ENCODE assay signal across 36 cellular contexts in genomic region chr10:66881814-66882213, GRCh38. TPM values are rescaled to one million over a fixed set of nuclear protein-coding genes. Genes with fewer than 3 reads are reported as not detected.
"Had no signal": no experiment of that assay in that cellular context is flagged by ENCODE, and none has a peak within 500 bp of the region (broad histone marks: within the 10 kb centered on the region; RNA-seq: fewer than 3 reads in every experiment).

No MANE protein-coding gene starts in this region.

- ATAC-seq: activated CD4-positive, alpha-beta T cell treated with anti-CD3 and anti-CD28 coated beads for 36 hours; activated CD4-positive, CD25-positive, alpha-beta regulatory T cell treated with anti-CD3 and anti-CD28 coated beads, Interleukin-2, amount 50 U/mL, for 24 hours; activated CD8-positive, alpha-beta memory T cell treated with anti-CD3 and anti-CD28 coated beads, Interleukin-2, amount 10 ng/mL, durations not matched to agents 7 days and 5 days; activated CD8-positive, alpha-beta T cell treated with anti-CD3 and anti-CD28 coated beads, Interleukin-2, amount 10 ng/mL, durations not matched to agents 7 days and 5 days; activated naive CD8-positive, alpha-beta T cell treated with anti-CD3 and anti-CD28 coated beads, Interleukin-2, amount 50 U/mL, for 24 hours; body of pancreas; effector memory CD8-positive, alpha-beta T cell; foreskin keratinocyte; gastrocnemius medialis; T-helper 17 cell had no signal

- H3K9me3 ChIP-seq: adrenal gland, body of pancreas, esophagus muscularis mucosa, gastrocnemius medialis had no signal

- H3K4me1 ChIP-seq: adrenal gland, body of pancreas, foreskin keratinocyte had no signal

- DNase-seq: activated B cell treated with CpG ODN at 0.5 μM for 24 hours; activated CD4-positive, alpha-beta memory T cell treated with anti-CD3 and anti-CD28 coated beads for 36 hours; activated CD4-positive, alpha-beta T cell treated with anti-CD3 and anti-CD28 coated beads for 36 hours; activated CD4-positive, alpha-beta T cell treated with anti-CD3 and anti-CD28 coated beads, Interleukin-2, amount 10 ng/mL, durations not matched to agents 24 days and 14 days; activated CD8-positive, alpha-beta memory T cell treated with anti-CD3 and anti-CD28 coated beads, Interleukin-2, amount 10 ng/mL, durations not matched to agents 7 days and 5 days; activated CD8-positive, alpha-beta memory T cell treated with anti-CD3 and anti-CD28 coated beads, Interleukin-2, amount 50 U/mL, for 4 hours; activated CD8-positive, alpha-beta T cell treated with anti-CD3 and anti-CD28 coated beads, Interleukin-2, amount 10 ng/mL, durations not matched to agents 7 days and 5 days; activated effector memory CD4-positive, alpha-beta T cell treated with anti-CD3 and anti-CD28 coated beads, Interleukin-2, amount 50 U/mL, for 16 hours; activated naive CD4-positive, alpha-beta T cell treated with anti-CD3 and anti-CD28 coated beads for 36 hours; activated naive CD8-positive, alpha-beta T cell treated with anti-CD3 and anti-CD28 coated beads for 36 hours; activated naive CD8-positive, alpha-beta T cell treated with anti-CD3 and anti-CD28 coated beads, Interleukin-2, amount 50 U/mL, for 24 hours; activated T-cell treated with anti-CD3 and anti-CD28 coated beads, Interleukin-2, amount 50 U/mL, for 1 hour; activated T-cell treated with anti-CD3 and anti-CD28 coated beads, Interleukin-2, amount 50 U/mL, for 48 hours; adrenal gland; amygdala; aorta; body of pancreas; central memory CD4-positive, alpha-beta T cell; cortex of kidney; dermis blood vessel endothelial cell; effector CD4-positive, alpha-beta T cell; effector memory CD8-positive, alpha-beta T cell; erythroblast; foreskin keratinocyte; gastrocnemius medialis; glutamatergic neuron; T-helper 1 cell; T-helper 17 cell; T1000; WERI-Rb-1 had no signal

- H3K4me3 ChIP-seq: adrenal gland, body of pancreas, esophagus muscularis mucosa, gastrocnemius medialis had no signal

- H3K36me3 ChIP-seq: adrenal gland, esophagus muscularis mucosa, gastrocnemius medialis, WERI-Rb-1 had no signal

- H3K27ac ChIP-seq: adrenal gland, body of pancreas, esophagus muscularis mucosa, foreskin keratinocyte, gastrocnemius medialis, WERI-Rb-1 had no signal

- H3K27me3 ChIP-seq: adrenal gland, body of pancreas, esophagus muscularis mucosa, foreskin keratinocyte, gastrocnemius medialis had no signal

RNA-seq across cellular contexts. Expression of gene LRRTM3, which starts 44.0 kb away (rescaled TPM):
- total RNA-seq: activated B cell treated with CpG ODN at 0.5 μM for 24 hours; activated CD4-positive, alpha-beta memory T cell treated with anti-CD3 and anti-CD28 coated beads for 36 hours; activated CD4-positive, alpha-beta T cell treated with anti-CD3 and anti-CD28 coated beads for 36 hours; activated CD4-positive, alpha-beta T cell treated with anti-CD3 and anti-CD28 coated beads, Interleukin-2, amount 10 ng/mL, durations not matched to agents 24 days and 14 days; activated CD8-positive, alpha-beta memory T cell treated with anti-CD3 and anti-CD28 coated beads for 36 hours; activated CD8-positive, alpha-beta memory T cell treated with anti-CD3 and anti-CD28 coated beads, Interleukin-2, amount 10 ng/mL, durations not matched to agents 7 days and 5 days; activated CD8-positive, alpha-beta T cell treated with anti-CD3 and anti-CD28 coated beads, Interleukin-2, amount 10 ng/mL, durations not matched to agents 7 days and 5 days; activated naive CD4-positive, alpha-beta T cell treated with anti-CD3 and anti-CD28 coated beads for 36 hours; activated naive CD8-positive, alpha-beta T cell treated with anti-CD3 and anti-CD28 coated beads for 36 hours; activated T-helper 1 cell treated with anti-CD3 and anti-CD28 coated beads, Interleukin-12 subunit alpha, Interleukin-12 subunit beta, Interleukin-2, Interleukin-4 antibody, amounts not matched to agents 30 ng/mL and 10 ng/mL and 1 ng/mL, durations not matched to agents 14 hours and 24 hours and 36 hours; activated T-helper 2 cell treated with anti-CD3 and anti-CD28 coated beads, Interferon-gamma antibody, Interleukin-2, Interleukin-4, amounts not matched to agents 10 μg/mL and 5 μg/mL and 100 μg/mL, durations not matched to agents 14 hours and 24 hours and 36 hours; chondrocyte; dermis blood vessel endothelial cell; foreskin keratinocyte; gastrocnemius medialis; T-helper 17 cell had no signal
- polyA plus RNA-seq: aorta, foreskin keratinocyte had no signal
